ENCODE assay signal across 8 cellular contexts in the genomic region with DNA sequence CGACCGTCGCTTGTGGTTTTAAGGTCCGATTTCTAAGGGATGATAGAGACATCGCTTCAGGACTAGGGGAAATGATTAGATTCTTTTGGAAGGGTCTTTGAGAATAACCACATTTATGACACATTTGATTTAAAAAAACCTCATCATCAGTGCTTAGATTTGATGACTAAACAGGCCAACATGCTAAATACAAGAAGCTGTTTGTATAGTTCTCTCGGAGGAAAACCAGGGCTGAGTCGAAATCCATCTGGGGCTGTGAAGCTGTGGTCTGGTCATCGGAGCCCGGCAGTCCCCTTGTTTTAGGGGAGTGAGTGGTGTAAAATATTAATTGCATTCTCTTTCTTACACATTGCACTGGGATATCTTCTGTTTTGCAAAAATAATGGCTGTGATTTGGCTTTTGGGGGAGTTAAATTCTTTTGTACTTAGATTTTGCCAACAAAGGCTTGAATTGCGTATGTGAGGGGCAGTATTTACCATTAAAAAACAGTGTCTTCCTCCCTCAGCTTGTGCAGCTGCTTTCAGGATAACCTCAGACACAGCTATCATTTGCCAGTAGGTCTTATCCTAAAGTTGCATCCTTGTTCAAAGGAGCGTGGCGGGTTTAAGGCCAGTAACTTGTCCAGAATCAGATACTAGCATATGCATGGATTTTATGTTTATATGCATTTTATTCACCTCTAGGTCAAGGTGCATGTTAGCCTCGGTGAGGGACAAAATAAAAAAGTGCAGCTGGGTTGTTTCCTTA. TPM values are rescaled to one million over a fixed set of nuclear protein-coding genes. Genes with fewer than 3 reads are reported as not detected.
DNase-seq lines count a peak whose midpoint lies in the region; ATAC-seq, FAIRE-seq and TF ChIP-seq lines count a peak whose summit lies in the region.

No MANE protein-coding gene starts in this region.

- CTCF ChIA-PET in AG04449 (lab: Yijun Ruan, JAX) (interaction anchor here (1.0 to 2.7 kb wide), 5 partner anchors 13 to 410 kb away, joined by 3 to 19 read pairs (median 4); no protein-coding TSS in a partner anchor), PC-3 (lab: Charles Lee) (interaction anchor here (0.5 to 2.8 kb wide), 7 partner anchors 33 to 1488 kb away, joined by 3 to 17 read pairs (median 5); no protein-coding TSS in a partner anchor), endothelial cell of umbilical vein (lab: Charles Lee) (interaction anchor here (1.2 to 1.8 kb wide), 3 partner anchors 12 to 118 kb away, joined by 3 to 9 read pairs (median 3); no protein-coding TSS in a partner anchor)

- TF ChIP-seq POLR2A in endothelial cell of umbilical vein (IDR thresholded peaks at IDR 0.05; ENCODE audit: low read depth, low read length): no peak

- H3K4me2 ChIP-seq in PC-3 (ENCODE audit: low read length): peak overlapping the region; percentile 94
- peak overlapping the region; percentile 80 for H3K4me2 ChIP-seq in endothelial cell of umbilical vein (ENCODE audit: insufficient read depth, low read length)

- H3K9ac ChIP-seq in PC-3 (ENCODE audit: low read length) (peak overlapping the region; percentile 53), endothelial cell of umbilical vein (replicated peaks; ENCODE audit: extremely low read depth, insufficient read depth, low read length) (no peak overlapping the region)

- TF ChIP-seq CTCF in AG04449 (IDR thresholded peaks at IDR 0.05; ENCODE audit: insufficient read depth, low read length, missing control alignments) (no peak), PC-3 (conservative IDR thresholded peaks at IDR 0.05; ENCODE audit: low read depth, low read length) (no peak), endothelial cell of umbilical vein (IDR thresholded peaks at IDR 0.05; ENCODE audit: extremely low read depth in 1 of 2, insufficient read depth in 1 of 2, low read depth in 1 of 2, low read length in 2 of 2) (no peak), neutrophil (IDR thresholded peaks at IDR 0.05) (no peak)

- BruUV-seq in PC-3 (replicated peaks; lab: Mats Ljungman, UMichigan) (TSS peak; percentile 77), endothelial cell of umbilical vein (replicated peaks; lab: Mats Ljungman, UMichigan) (no TSS peak)

- H3F3A ChIP-seq in PC-3 (ENCODE audit: low read length, unreplicated experiment): no peaks in the 10 kb centered on the region

- POLR2A ChIA-PET in AG04449 (lab: Yijun Ruan, JAX): interaction anchor here (0.6 to 1.9 kb wide), 3 partner anchors 11 to 208 kb away, joined by 3 to 7 read pairs (median 3); a partner anchor contains a TSS
- POLR2A ChIA-PET in PC-3 (lab: Charles Lee; ENCODE audit: unreplicated experiment): interaction anchor here (0.5 to 1.0 kb wide), 8 partner anchors 11 to 1287 kb away, joined by 4 to 11 read pairs (median 6); no protein-coding TSS in a partner anchor
- POLR2A ChIA-PET in endothelial cell of umbilical vein (lab: Charles Lee): no interaction called here

- H3K27me3 ChIP-seq in PC-3 (ENCODE audit: low read length): no peaks in the 10 kb centered on the region
- peaks cover 38 to 64% of the 10 kb centered on the region in 2 experiments for H3K27me3 ChIP-seq in endothelial cell of umbilical vein (ENCODE audit: control insufficient read depth in 2 of 2, insufficient read depth in 2 of 2, low read length in 2 of 2)
- H3K27me3 ChIP-seq in neutrophil: no peaks in the 10 kb centered on the region

- peaks cover 28% of the 10 kb centered on the region for H3K4me1 ChIP-seq in PC-3 (ENCODE audit: insufficient read depth, low read length)
- peaks cover 9% of the 10 kb centered on the region for H3K4me1 ChIP-seq in endothelial cell of umbilical vein (ENCODE audit: control insufficient read depth, extremely low read depth, insufficient read depth, low read length)
- peaks cover 79 to 80% of the 10 kb centered on the region in 2 experiments for H3K4me1 ChIP-seq in neutrophil (ENCODE audit: control insufficient read depth in 1 of 2, insufficient read depth in 1 of 2, low read depth in 1 of 2, low read length in 1 of 2)

- H2AFZ ChIP-seq in PC-3 (ENCODE audit: low read length): peak overlapping the region; percentile 78
- peak overlapping the region; percentile 24 for H2AFZ ChIP-seq in endothelial cell of umbilical vein (ENCODE audit: low read depth, low read length)

- no peaks in the 10 kb centered on the region for H3K36me3 ChIP-seq in PC-3 (ENCODE audit: low read depth, low read length)
- H3K36me3 ChIP-seq in endothelial cell of umbilical vein (ENCODE audit: control insufficient read depth in 2 of 2, extremely low read depth in 1 of 2, insufficient read depth in 2 of 2, low read length in 2 of 2): no peaks in the 10 kb centered on the region
- no peaks in the 10 kb centered on the region for H3K36me3 ChIP-seq in neutrophil

- no peak for DNase-seq in AG04449 (ENCODE audit: low read depth, low spot score)
- peak; percentile 43 for DNase-seq in PC-3
- no peak for DNase-seq in endothelial cell of umbilical vein (ENCODE audit: low read depth, low spot score)
- DNase-seq in kidney glomerular epithelial cell (lab: John Stamatoyannopoulos, UW): no peak
- DNase-seq in stimulated activated CD4-positive, alpha-beta T cell treated with anti-CD3 and anti-CD28 coated beads, Interleukin-2, amount 100 ng/mL, for 24 hours: no peak
- no peak for DNase-seq in stimulated activated CD4-positive, alpha-beta T cell treated with anti-CD3 and anti-CD28 coated beads, Interleukin-12 subunit alpha, Interleukin-12 subunit beta, amount 100 ng/mL, for 4 hours

- dilution Hi-C loops in endothelial cell of umbilical vein (cut with MboI; ENCODE audit: extremely low pct_ligation_motif_present, low sequenced_read_pairs): no loop called here

- H3K9me2 ChIP-seq in PC-3 (replicated peaks; ENCODE audit: low read length): no peaks in the 10 kb centered on the region

- ATAC-seq in GM19035 (IDR thresholded peaks at IDR 0.05; ENCODE audit: unreplicated experiment) (peak; percentile 11), PC-3 (peak; percentile 66)

- intact Hi-C loops in PC-3 (cut with micrococcal nuclease): loop anchor here (1.0 kb wide), 4 partner anchors 9 to 118 kb away; no protein-coding TSS in a partner anchor
- intact Hi-C loops in endothelial cell of umbilical vein (cut with micrococcal nuclease): no loop called here

- H4K20me1 ChIP-seq in PC-3 (ENCODE audit: low read length) (no peaks in the 10 kb centered on the region), endothelial cell of umbilical vein (replicated peaks; ENCODE audit: control insufficient read depth, extremely low read depth, insufficient read depth, low read length) (no peaks in the 10 kb centered on the region)

- H3K9me1 ChIP-seq in endothelial cell of umbilical vein (replicated peaks; ENCODE audit: control insufficient read depth, extremely low read depth, insufficient read depth, low read length): no peaks in the 10 kb centered on the region

- H3K4me3 ChIP-seq in AG04449 (ENCODE audit: low read depth, low read length): peak overlapping the region; percentile 60
- peak overlapping the region; percentile 75 for H3K4me3 ChIP-seq in PC-3 (ENCODE audit: low read length)
- peak overlapping the region in 1 of 3 experiments; percentile 42 for H3K4me3 ChIP-seq in endothelial cell of umbilical vein (replicated peaks in 1 of 3; ENCODE audit: insufficient read depth in 1 of 3, low read depth in 1 of 3, low read length in 3 of 3)
- H3K4me3 ChIP-seq in neutrophil (ENCODE audit: low read depth in 1 of 2, low read length in 1 of 2): peak overlapping the region; percentile 75 to 83

- H3K27ac ChIP-seq in PC-3 (ENCODE audit: low read length): peak overlapping the region; percentile 36
- H3K27ac ChIP-seq in endothelial cell of umbilical vein (ENCODE audit: insufficient read depth, low read depth, low read length): no peak overlapping the region
- H3K27ac ChIP-seq in neutrophil: peak overlapping the region; percentile 93

- H3K9me3 ChIP-seq in PC-3 (ENCODE audit: low read length): no peaks in the 10 kb centered on the region
- no peaks in the 10 kb centered on the region for H3K9me3 ChIP-seq in endothelial cell of umbilical vein (replicated peaks; ENCODE audit: control insufficient read depth, insufficient read depth, low read length)
- no peaks in the 10 kb centered on the region for H3K9me3 ChIP-seq in neutrophil

- H3K79me2 ChIP-seq in PC-3 (ENCODE audit: low read length) (no peaks in the 10 kb centered on the region), endothelial cell of umbilical vein (ENCODE audit: control insufficient read depth, insufficient read depth, low read length) (no peaks in the 10 kb centered on the region)

- peak; percentile 33 for FAIRE-seq in endothelial cell of umbilical vein (lab: Jason Lieb, UNC)

TF ChIP-seq in endothelial cell of umbilical vein, 7 proteins besides CTCF, POLR2A, EP300 and RAD21:
- TF ChIP-seq POLR2AphosphoS5 (IDR thresholded peaks at IDR 0.05; ENCODE audit: insufficient read depth, low read depth, low read length) (no peak), GATA2 (IDR thresholded peaks at IDR 0.05; ENCODE audit: insufficient read depth, insufficient read length, low read depth, low read length) (no peak), FOS (IDR thresholded peaks at IDR 0.05; ENCODE audit: borderline replicate concordance, insufficient read depth, low read length) (no peak), EZH2 (IDR thresholded peaks at IDR 0.05; ENCODE audit: borderline replicate concordance, low read depth, low read length, severe bottlenecking) (peak; percentile 51), JUN (IDR thresholded peaks at IDR 0.05; ENCODE audit: borderline replicate concordance, insufficient read depth, insufficient read length, low read depth) (no peak), MYC (IDR thresholded peaks at IDR 0.05; ENCODE audit: low read depth, low read length) (no peak)
- TF ChIP-seq, protein P1, sequence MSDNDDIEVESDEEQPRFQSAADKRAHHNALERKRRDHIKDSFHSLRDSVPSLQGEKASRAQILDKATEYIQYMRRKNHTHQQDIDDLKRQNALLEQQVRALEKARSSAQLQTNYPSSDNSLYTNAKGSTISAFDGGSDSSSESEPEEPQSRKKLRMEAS (IDR thresholded peaks at IDR 0.05; ENCODE audit: insufficient read depth, insufficient read length): no peak

RNA-seq across cellular contexts. Expression of a gene that starts 0.6 kb away (rescaled TPM):
- total RNA-seq in PC-3 (2014; rRNA removed) (6.8 and 9.3 TPM in 2 replicates), endothelial cell of umbilical vein (not detected in 2 replicates)
- not detected in 2 replicates for polyA plus RNA-seq in endothelial cell of umbilical vein
- polyA plus RNA-seq in endothelial cell of umbilical vein (2011; cell fraction: cytosol; rRNA removed): 0.05 and 0.06 TPM in 2 replicates
- polyA plus RNA-seq in endothelial cell of umbilical vein (2011; cell fraction: nucleus; rRNA removed): not detected in 2 replicates
- polyA plus RNA-seq in endothelial cell of umbilical vein (2012): 0.05 and 0.27 TPM in 2 replicates
- polyA minus RNA-seq in endothelial cell of umbilical vein: not detected in 2 replicates
- polyA minus RNA-seq in endothelial cell of umbilical vein (2011; cell fraction: cytosol; rRNA and poly(A)+ RNA removed): not detected
- polyA minus RNA-seq in endothelial cell of umbilical vein (2011; cell fraction: nucleus; rRNA and poly(A)+ RNA removed): 0.14 TPM in 1 of 2 replicates, not detected in the other
